In the genomic region with DNA sequence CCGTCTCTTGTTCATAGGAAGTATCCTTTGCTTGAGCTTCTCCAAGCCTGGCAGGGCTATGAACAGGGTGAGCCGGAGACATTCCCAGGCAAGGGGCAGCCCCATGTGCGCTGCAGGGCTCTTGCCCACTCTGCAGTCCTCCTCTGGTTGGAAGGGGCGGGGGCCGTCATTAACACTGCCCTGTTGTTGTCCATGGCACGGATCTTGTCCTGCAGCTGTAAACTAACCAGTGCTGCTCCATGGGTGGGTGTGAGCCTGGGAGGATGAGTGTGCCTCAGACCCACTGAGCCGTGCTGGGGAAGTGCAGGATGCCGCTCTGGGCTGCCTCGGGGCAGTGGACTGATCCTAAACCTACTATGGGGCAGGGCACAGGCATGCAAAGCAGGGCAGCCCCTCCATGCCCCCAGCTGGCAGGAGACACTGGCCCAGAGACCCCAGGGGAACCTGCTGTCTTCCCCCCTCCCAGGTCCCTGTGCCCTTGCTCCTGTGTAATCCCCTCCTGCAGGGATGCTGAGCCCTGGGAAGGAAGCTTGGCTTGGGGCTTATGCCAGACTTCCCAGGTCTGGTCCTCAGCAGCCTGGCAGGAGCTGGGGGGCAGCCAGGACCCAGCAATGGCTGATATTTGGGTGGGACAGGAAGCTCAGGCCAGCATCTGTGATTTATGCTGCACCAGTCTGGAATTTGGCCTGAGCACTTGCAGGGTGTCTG, we compare ENCODE assay signal across 28 cellular contexts. TPM values are rescaled to one million over a fixed set of nuclear protein-coding genes. Genes with fewer than 3 reads are reported as not detected.
A peak's percentile ranks its signal among the peaks of the same experiment; 100 is the strongest.
DNase-seq lines count a peak whose midpoint lies in the region; ATAC-seq, FAIRE-seq and TF ChIP-seq lines count a peak whose summit lies in the region.
"Had no signal": no experiment of that assay in that cellular context is flagged by ENCODE, and none has a peak within 500 bp of the region (broad histone marks: within the 10 kb centered on the region; RNA-seq: fewer than 3 reads in every experiment).

No MANE protein-coding gene starts in this region.

- POLR2A ChIA-PET in HepG2 (lab: Yijun Ruan, JAX), result no interaction called here
- POLR2A ChIA-PET in activated CD4-positive, alpha-beta memory T cell treated with anti-CD3 and anti-CD28 coated beads, Interleukin-2, amount 10 ng/mL, durations not matched to agents 7 days and 5 days (lab: Charles Lee), result no interaction called here

- CTCF ChIA-PET in HepG2 (lab: Yijun Ruan, JAX; ENCODE audit: low intra/inter-chr PET ratio, low total read pairs), result no interaction called here
- CTCF ChIA-PET in activated CD4-positive, alpha-beta memory T cell treated with anti-CD3 and anti-CD28 coated beads, Interleukin-2, amount 10 ng/mL, durations not matched to agents 7 days and 5 days (lab: Charles Lee), result interaction anchor here (1.5 kb wide), 1 partner anchor 14 kb away, joined by 3 read pairs; no protein-coding TSS in a partner anchor

- H3K27me3 ChIP-seq in HepG2 (ENCODE audit: control insufficient read depth in 1 of 2, insufficient read depth in 2 of 2, low read length in 2 of 2) (peaks cover 29 to 82% of the 10 kb centered on the region in 2 experiments), right lobe of liver (no peaks in the 10 kb centered on the region), esophagus muscularis mucosa (no peaks in the 10 kb centered on the region)

- no peak overlapping the region for H3K9ac ChIP-seq in HepG2 (ENCODE audit: insufficient read depth, low read depth, low read length)
- H3K9ac ChIP-seq: GM23248, neural progenitor cell had no signal

- H3K27ac ChIP-seq in HepG2 (ENCODE audit: extremely low read length, insufficient read depth, low read length) (no peak overlapping the region), right lobe of liver (no peak overlapping the region), esophagus muscularis mucosa (replicated peaks in 1 of 4) (no peak overlapping the region)
- H3K27ac ChIP-seq: A549, esophagus squamous epithelium, GM23248, HL-60, lower lobe of right lung, neural progenitor cell, psoas muscle, skin epidermis had no signal

- H3K9me3 Mint-ChIP-seq in activated CD4-positive, alpha-beta memory T cell treated with anti-CD3 and anti-CD28 coated beads, Interleukin-2, amount 10 ng/mL, durations not matched to agents 7 days and 5 days, result no peaks in the 10 kb centered on the region
- H3K9me3 Mint-ChIP-seq: activated B cell treated with CpG ODN at 0.5 μM for 24 hours; activated CD4-positive, alpha-beta memory T cell treated with anti-CD3 and anti-CD28 coated beads for 36 hours; activated naive CD8-positive, alpha-beta T cell treated with anti-CD3 and anti-CD28 coated beads, Interleukin-2, amount 50 U/mL, for 24 hours; IgD-negative memory B cell; neural progenitor cell had no signal

- intact Hi-C loops in HepG2 (cut with micrococcal nuclease; ENCODE audit: unreplicated experiment), result no loop called here
- intact Hi-C loops in right lobe of liver (cut with DNase I), result no loop called here
- intact Hi-C loops in esophagus muscularis mucosa (cut with DNase I), result no loop called here

- no peak for TF ChIP-seq CTCF in HepG2 (CRISPR knock-in tag; IDR thresholded peaks at IDR 0.05)
- no peak for TF ChIP-seq CTCF in right lobe of liver (IDR thresholded peaks at IDR 0.05)
- TF ChIP-seq CTCF in esophagus muscularis mucosa (IDR thresholded peaks at IDR 0.05), result no peak

- H3K27ac Mint-ChIP-seq in activated CD4-positive, alpha-beta memory T cell treated with anti-CD3 and anti-CD28 coated beads, Interleukin-2, amount 10 ng/mL, durations not matched to agents 7 days and 5 days, result no peak overlapping the region
- H3K27ac Mint-ChIP-seq: activated B cell treated with CpG ODN at 0.5 μM for 24 hours; activated CD4-positive, alpha-beta memory T cell treated with anti-CD3 and anti-CD28 coated beads for 36 hours; activated naive CD8-positive, alpha-beta T cell treated with anti-CD3 and anti-CD28 coated beads, Interleukin-2, amount 50 U/mL, for 24 hours; B cell; IgD-negative memory B cell; neural progenitor cell had no signal

- no peak for TF ChIP-seq EP300 in HepG2 (IDR thresholded peaks at IDR 0.05; ENCODE audit: low read depth in 2 of 2, low read length in 2 of 2)
- no peak for TF ChIP-seq EP300 in HepG2 (CRISPR knock-in tag; IDR thresholded peaks at IDR 0.05; ENCODE audit: borderline replicate concordance)
- TF ChIP-seq EP300 in esophagus muscularis mucosa (IDR thresholded peaks at IDR 0.05), result no peak

- no peaks in the 10 kb centered on the region for H3K9me3 ChIP-seq in HepG2 (ENCODE audit: low read length)
- no peaks in the 10 kb centered on the region for H3K9me3 ChIP-seq in right lobe of liver
- H3K9me3 ChIP-seq in esophagus muscularis mucosa, result no peaks in the 10 kb centered on the region
- H3K9me3 ChIP-seq: A549, esophagus squamous epithelium, lower lobe of right lung, psoas muscle had no signal

- H3K4me3 ChIP-seq in HepG2 (replicated peaks in 1 of 3; ENCODE audit: insufficient read depth in 1 of 3, low read depth in 2 of 3, low read length in 3 of 3) (no peak overlapping the region), right lobe of liver (no peak overlapping the region), esophagus muscularis mucosa (no peak overlapping the region)
- H3K4me3 ChIP-seq: A549, esophagus squamous epithelium, GM23248, lower lobe of right lung, neural progenitor cell, psoas muscle, skin epidermis had no signal

- H4K20me1 ChIP-seq in HepG2 (ENCODE audit: insufficient read depth, low read length), result peaks cover 4% of the 10 kb centered on the region; the same call in 1 of the 2 replicates

- H2AFZ ChIP-seq in HepG2 (ENCODE audit: low read length), result no peak overlapping the region
- H2AFZ ChIP-seq: GM23248, neural progenitor cell had no signal

- TF ChIP-seq POLR2A in HepG2 (IDR thresholded peaks at IDR 0.05; ENCODE audit: insufficient read depth in 1 of 2, low read depth in 2 of 2, low read length in 2 of 2), result no peak
- TF ChIP-seq POLR2A in right lobe of liver (IDR thresholded peaks at IDR 0.05), result no peak
- no peak for TF ChIP-seq POLR2A in esophagus muscularis mucosa (IDR thresholded peaks at IDR 0.05; ENCODE audit: low read depth)

- no peaks in the 10 kb centered on the region for H3K4me1 Mint-ChIP-seq in activated CD4-positive, alpha-beta memory T cell treated with anti-CD3 and anti-CD28 coated beads, Interleukin-2, amount 10 ng/mL, durations not matched to agents 7 days and 5 days
- H3K4me1 Mint-ChIP-seq: activated B cell treated with CpG ODN at 0.5 μM for 24 hours; activated naive CD8-positive, alpha-beta T cell treated with anti-CD3 and anti-CD28 coated beads, Interleukin-2, amount 50 U/mL, for 24 hours; B cell; IgD-negative memory B cell had no signal

- no peak overlapping the region for H3K4me2 ChIP-seq in HepG2 (ENCODE audit: low read depth, low read length)
- H3K4me2 ChIP-seq: A549, neural progenitor cell had no signal

- no peak for DNase-seq in HepG2 (ENCODE audit: low spot score)
- no peak for DNase-seq in right lobe of liver
- DNase-seq in esophagus muscularis mucosa (ENCODE audit: extremely low spot score), result peak; percentile 87
- peak; percentile 8 for DNase-seq in mucosa of gallbladder (ENCODE audit: low spot score)
- DNase-seq in NCI-H2107 treated with DMSO at 0.1 percent for 48 hours (lab: John Stamatoyannopoulos, UW; ENCODE audit: unreplicated experiment), result no peak
- DNase-seq in activated CD4-positive, alpha-beta memory T cell treated with anti-CD3 and anti-CD28 coated beads, Interleukin-2, amount 10 ng/mL, durations not matched to agents 7 days and 5 days, result no peak
- no peak for DNase-seq in G401 (ENCODE audit: low spot score)
- DNase-seq in KG1 (lab: John Stamatoyannopoulos, UW), result no peak
- DNase-seq: activated B cell treated with CpG ODN at 0.5 μM for 24 hours; activated CD4-positive, alpha-beta memory T cell treated with anti-CD3 and anti-CD28 coated beads for 36 hours; activated gamma-delta T cell treated with Interleukin-2 at 50 U/mL for 16 hours; activated naive CD8-positive, alpha-beta T cell treated with anti-CD3 and anti-CD28 coated beads, Interleukin-2, amount 50 U/mL, for 24 hours; activated T-cell treated with anti-CD3 and anti-CD28 coated beads, Interleukin-2, amount 50 U/mL, for 1 hour; esophagus squamous epithelium; GF-D8; GM23248; lower lobe of right lung; NCI-H2081 treated with DMSO at 0.1 percent for 48 hours; psoas muscle; Right ventricle myocardium superior; T-helper 9 cell had no signal

- H3K27me3 Mint-ChIP-seq in activated CD4-positive, alpha-beta memory T cell treated with anti-CD3 and anti-CD28 coated beads, Interleukin-2, amount 10 ng/mL, durations not matched to agents 7 days and 5 days, result peaks cover 16% of the 10 kb centered on the region

- FAIRE-seq in HepG2 (lab: Jason Lieb, UNC), result no peak
- FAIRE-seq: A549, frontal cortex had no signal

- TF ChIP-seq RAD21 in HepG2 (CRISPR knock-in tag; IDR thresholded peaks at IDR 0.05), result no peak

- 28% methylated on average over 9 of the region's 9 CpGs for WGBS in HepG2 (ENCODE audit: low lambda C conversion rate)
- 73% methylated on average over 3 of the region's 9 CpGs for WGBS in right lobe of liver (ENCODE audit: insufficient coverage, low coverage, low lambda C conversion rate, missing lambda C conversion rate)
- WGBS in esophagus muscularis mucosa, result 80% methylated on average over 2 of the region's 9 CpGs

- no peaks in the 10 kb centered on the region for H3K36me3 Mint-ChIP-seq in activated CD4-positive, alpha-beta memory T cell treated with anti-CD3 and anti-CD28 coated beads, Interleukin-2, amount 10 ng/mL, durations not matched to agents 7 days and 5 days (ENCODE audit: low read depth)
- H3K36me3 Mint-ChIP-seq: activated CD4-positive, alpha-beta memory T cell treated with anti-CD3 and anti-CD28 coated beads for 36 hours; neural progenitor cell had no signal

- no peak overlapping the region for H3K4me3 Mint-ChIP-seq in activated CD4-positive, alpha-beta memory T cell treated with anti-CD3 and anti-CD28 coated beads, Interleukin-2, amount 10 ng/mL, durations not matched to agents 7 days and 5 days
- H3K4me3 Mint-ChIP-seq: activated B cell treated with CpG ODN at 0.5 μM for 24 hours; activated CD4-positive, alpha-beta memory T cell treated with anti-CD3 and anti-CD28 coated beads for 36 hours; activated naive CD8-positive, alpha-beta T cell treated with anti-CD3 and anti-CD28 coated beads, Interleukin-2, amount 50 U/mL, for 24 hours; B cell; IgD-negative memory B cell had no signal

- H3K36me3 ChIP-seq in HepG2 (replicated peaks in 1 of 2; ENCODE audit: control insufficient read depth in 1 of 2, insufficient read depth in 2 of 2, low read length in 2 of 2) (no peaks in the 10 kb centered on the region), right lobe of liver (no peaks in the 10 kb centered on the region), esophagus muscularis mucosa (peaks cover 0 to 4% (median 0%) of the 10 kb centered on the region in 4 donors)
- H3K36me3 ChIP-seq: esophagus squamous epithelium, lower lobe of right lung, neural progenitor cell had no signal

- H3K4me1 ChIP-seq in HepG2 (ENCODE audit: insufficient read depth, low read length) (peaks cover 20% of the 10 kb centered on the region; the same call in 1 of the 2 replicates), right lobe of liver (no peaks in the 10 kb centered on the region), esophagus muscularis mucosa (no peaks in the 10 kb centered on the region)
- H3K4me1 ChIP-seq: A549, esophagus squamous epithelium, lower lobe of right lung, psoas muscle had no signal

- no TSS peak for BruUV-seq in HepG2 (replicated peaks; lab: Mats Ljungman, UMichigan)

- in situ Hi-C loops in HepG2 (cut with HindIII; ENCODE audit: extremely low pct_ligation_motif_present, low pct_unique_long_range_greater_than_20kb), result no loop called here
- in situ Hi-C loops in G401 (cut with HindIII; ENCODE audit: low sequenced_read_pairs), result no loop called here

- peak; percentile 14; the same call in 2 of the 3 replicates for ATAC-seq in HepG2
- ATAC-seq in right lobe of liver, result no peak
- ATAC-seq: A549; activated naive CD8-positive, alpha-beta T cell treated with anti-CD3 and anti-CD28 coated beads, Interleukin-2, amount 50 U/mL, for 24 hours; lower lobe of right lung; psoas muscle had no signal

- H3K79me2 ChIP-seq in HepG2 (ENCODE audit: insufficient read depth, low read length), result no peaks in the 10 kb centered on the region

RNA-seq across cellular contexts. Expression of a gene that starts 8.5 kb away (rescaled TPM):
- total RNA-seq in HepG2 (2016; rRNA removed; fragmentation: Illumina TruSeq; extraction: Trizol) (0.84 TPM in 1 of 2 replicates, not detected in the other), right lobe of liver (10 to 100 TPM in 1 of 6 experiments, 1 to 10 TPM in 5; 2.8 to 16.6 (median 6.2) TPM), esophagus muscularis mucosa (10 to 100 TPM; 23.7 to 46.7 (median 30.1) TPM), mucosa of gallbladder (12.7 TPM)
- total RNA-seq in HepG2 (2016; cell fraction: cytosol; rRNA removed; fragmentation: Illumina TruSeq; extraction: Trizol; ENCODE audit: low read depth), result not detected in 2 replicates
- total RNA-seq in HepG2 (2016; cell fraction: insoluble cytoplasmic fraction; rRNA removed; fragmentation: Illumina TruSeq; extraction: Trizol), result 0.13 and 0.15 TPM in 2 replicates
- total RNA-seq in HepG2 (2016; cell fraction: membrane; rRNA removed; fragmentation: Illumina TruSeq; extraction: Trizol), result 0.34 TPM in 2 replicates
- 0.34 and 0.56 TPM in 2 replicates for total RNA-seq in HepG2 (2016; cell fraction: nucleus; rRNA removed; fragmentation: Illumina TruSeq; extraction: Trizol)
- 2.2 and 5.2 TPM in 2 replicates for polyA plus RNA-seq in HepG2 (2011; rRNA removed)
- 1.7 and 2.0 TPM in 2 replicates for polyA plus RNA-seq in HepG2 (2011; cell fraction: cytosol; rRNA removed)
- 19.5 and 21.3 TPM in 2 replicates for polyA plus RNA-seq in HepG2 (2011; cell fraction: nucleus; rRNA removed)
- polyA plus RNA-seq in HepG2 (2012), result 3.4 and 9.8 TPM in 2 replicates
- 0.10 and 0.52 TPM in 2 replicates for polyA plus RNA-seq in HepG2 (2016; cell fraction: cytosol; fragmentation: Illumina TruSeq; extraction: Trizol; ENCODE audit: low read depth)
- polyA plus RNA-seq in HepG2 (2016; cell fraction: insoluble cytoplasmic fraction; fragmentation: Illumina TruSeq; extraction: Trizol; ENCODE audit: low read depth), result 0.11 and 0.45 TPM in 2 replicates
- polyA plus RNA-seq in HepG2 (2016; cell fraction: membrane; fragmentation: Illumina TruSeq; extraction: Trizol; ENCODE audit: low read depth), result 0.17 and 0.41 TPM in 2 replicates
- polyA plus RNA-seq in HepG2 (2016; cell fraction: nucleus; fragmentation: Illumina TruSeq; extraction: Trizol; ENCODE audit: insufficient read depth, low read depth), result 1.1 and 2.1 TPM in 2 replicates
- polyA minus RNA-seq in HepG2 (2011; rRNA and poly(A)+ RNA removed; ENCODE audit: low replicate concordance), result 3.8 TPM in 1 of 2 replicates, not detected in the other
- polyA minus RNA-seq in HepG2 (2011; cell fraction: cytosol; rRNA and poly(A)+ RNA removed), result 1.3 and 2.1 TPM in 2 replicates
- polyA minus RNA-seq in HepG2 (2011; cell fraction: nucleus; rRNA and poly(A)+ RNA removed), result 4.8 and 7.2 TPM in 2 replicates
- total RNA-seq in activated CD4-positive, alpha-beta memory T cell treated with anti-CD3 and anti-CD28 coated beads, Interleukin-2, amount 10 ng/mL, durations not matched to agents 7 days and 5 days, result 1 to 10 TPM; 2.7 to 2.9 TPM
- total RNA-seq in G401 (2014; rRNA removed; shearing (Covaris generic)), result 0.25 TPM in 1 of 2 replicates, not detected in the other
- total RNA-seq: GM23248 had no signal

RNA-seq across cellular contexts. Expression of a gene that starts 37.1 kb away (rescaled TPM):
- total RNA-seq in HepG2 (2016; rRNA removed; fragmentation: Illumina TruSeq; extraction: Trizol) (215 and 246 TPM in 2 replicates), right lobe of liver (10 to 100 TPM; 37.6 to 78.1 (median 43.6) TPM), esophagus muscularis mucosa (100 to 1,000 TPM; 115 to 122 (median 118) TPM), mucosa of gallbladder (81.0 TPM)
- 33.7 and 38.0 TPM in 2 replicates for total RNA-seq in HepG2 (2016; cell fraction: cytosol; rRNA removed; fragmentation: Illumina TruSeq; extraction: Trizol; ENCODE audit: low read depth)
- total RNA-seq in HepG2 (2016; cell fraction: insoluble cytoplasmic fraction; rRNA removed; fragmentation: Illumina TruSeq; extraction: Trizol), result 222 and 260 TPM in 2 replicates
- 44.8 and 48.2 TPM in 2 replicates for total RNA-seq in HepG2 (2016; cell fraction: membrane; rRNA removed; fragmentation: Illumina TruSeq; extraction: Trizol)
- total RNA-seq in HepG2 (2016; cell fraction: nucleus; rRNA removed; fragmentation: Illumina TruSeq; extraction: Trizol), result 137 and 140 TPM in 2 replicates
- polyA plus RNA-seq in HepG2 (2011; rRNA removed), result 245 and 254 TPM in 2 replicates
- polyA plus RNA-seq in HepG2 (2011; cell fraction: cytosol; rRNA removed), result 222 and 246 TPM in 2 replicates
- 901 and 966 TPM in 2 replicates for polyA plus RNA-seq in HepG2 (2011; cell fraction: nucleus; rRNA removed)
- polyA plus RNA-seq in HepG2 (2012), result 156 and 158 TPM in 2 replicates
- polyA plus RNA-seq in HepG2 (2016; cell fraction: cytosol; fragmentation: Illumina TruSeq; extraction: Trizol; ENCODE audit: low read depth), result 22.8 and 27.4 TPM in 2 replicates
- 207 and 216 TPM in 2 replicates for polyA plus RNA-seq in HepG2 (2016; cell fraction: insoluble cytoplasmic fraction; fragmentation: Illumina TruSeq; extraction: Trizol; ENCODE audit: low read depth)
- polyA plus RNA-seq in HepG2 (2016; cell fraction: membrane; fragmentation: Illumina TruSeq; extraction: Trizol; ENCODE audit: low read depth), result 27.1 and 32.5 TPM in 2 replicates
- polyA plus RNA-seq in HepG2 (2016; cell fraction: nucleus; fragmentation: Illumina TruSeq; extraction: Trizol; ENCODE audit: insufficient read depth, low read depth), result 236 and 251 TPM in 2 replicates
- 107 and 189 TPM in 2 replicates for polyA minus RNA-seq in HepG2 (2011; rRNA and poly(A)+ RNA removed; ENCODE audit: low replicate concordance)
- polyA minus RNA-seq in HepG2 (2011; cell fraction: cytosol; rRNA and poly(A)+ RNA removed), result 74.0 and 74.8 TPM in 2 replicates
- polyA minus RNA-seq in HepG2 (2011; cell fraction: nucleus; rRNA and poly(A)+ RNA removed), result 230 and 248 TPM in 2 replicates
- total RNA-seq in activated CD4-positive, alpha-beta memory T cell treated with anti-CD3 and anti-CD28 coated beads, Interleukin-2, amount 10 ng/mL, durations not matched to agents 7 days and 5 days, result 10 to 100 TPM; 78.8 to 82.2 TPM
- total RNA-seq in G401 (2014; rRNA removed; shearing (Covaris generic)), result 204 and 239 TPM in 2 replicates

RNA-seq across cellular contexts. Expression of a gene that starts 48.6 kb away (rescaled TPM):
- total RNA-seq in HepG2 (2016; rRNA removed; fragmentation: Illumina TruSeq; extraction: Trizol) (646 and 1,116 TPM in 2 replicates), right lobe of liver (10 to 100 TPM; 32.7 to 60.9 (median 42.7) TPM), esophagus muscularis mucosa (10 to 100 TPM; 31.6 to 96.4 (median 62.8) TPM), mucosa of gallbladder (82.9 TPM)
- 3,280 and 3,642 TPM in 2 replicates for total RNA-seq in HepG2 (2016; cell fraction: cytosol; rRNA removed; fragmentation: Illumina TruSeq; extraction: Trizol; ENCODE audit: low read depth)
- 600 and 1,127 TPM in 2 replicates for total RNA-seq in HepG2 (2016; cell fraction: insoluble cytoplasmic fraction; rRNA removed; fragmentation: Illumina TruSeq; extraction: Trizol)
- 2,832 and 3,011 TPM in 2 replicates for total RNA-seq in HepG2 (2016; cell fraction: membrane; rRNA removed; fragmentation: Illumina TruSeq; extraction: Trizol)
- total RNA-seq in HepG2 (2016; cell fraction: nucleus; rRNA removed; fragmentation: Illumina TruSeq; extraction: Trizol), result 1,362 and 1,462 TPM in 2 replicates
- 369 and 374 TPM in 2 replicates for polyA plus RNA-seq in HepG2 (2011; rRNA removed)
- 207 and 225 TPM in 2 replicates for polyA plus RNA-seq in HepG2 (2011; cell fraction: cytosol; rRNA removed)
- 1,398 and 1,412 TPM in 2 replicates for polyA plus RNA-seq in HepG2 (2011; cell fraction: nucleus; rRNA removed)
- polyA plus RNA-seq in HepG2 (2012), result 352 and 481 TPM in 2 replicates
- polyA plus RNA-seq in HepG2 (2016; cell fraction: cytosol; fragmentation: Illumina TruSeq; extraction: Trizol; ENCODE audit: low read depth), result 3,484 and 3,697 TPM in 2 replicates
- polyA plus RNA-seq in HepG2 (2016; cell fraction: insoluble cytoplasmic fraction; fragmentation: Illumina TruSeq; extraction: Trizol; ENCODE audit: low read depth), result 637 and 642 TPM in 2 replicates
- polyA plus RNA-seq in HepG2 (2016; cell fraction: membrane; fragmentation: Illumina TruSeq; extraction: Trizol; ENCODE audit: low read depth), result 2,607 and 2,624 TPM in 2 replicates
- polyA plus RNA-seq in HepG2 (2016; cell fraction: nucleus; fragmentation: Illumina TruSeq; extraction: Trizol; ENCODE audit: insufficient read depth, low read depth), result 3,019 and 3,117 TPM in 2 replicates
- polyA minus RNA-seq in HepG2 (2011; rRNA and poly(A)+ RNA removed; ENCODE audit: low replicate concordance), result 388 and 403 TPM in 2 replicates
- polyA minus RNA-seq in HepG2 (2011; cell fraction: cytosol; rRNA and poly(A)+ RNA removed), result 134 TPM in 2 replicates
- 938 and 1,127 TPM in 2 replicates for polyA minus RNA-seq in HepG2 (2011; cell fraction: nucleus; rRNA and poly(A)+ RNA removed)
- 100 to 1,000 TPM; 285 to 302 TPM for total RNA-seq in activated CD4-positive, alpha-beta memory T cell treated with anti-CD3 and anti-CD28 coated beads, Interleukin-2, amount 10 ng/mL, durations not matched to agents 7 days and 5 days
- 249 and 340 TPM in 2 replicates for total RNA-seq in G401 (2014; rRNA removed; shearing (Covaris generic))

Comparison
In these comparisons a context has a peak if more than half of its experiments do, and no peak if none do; other contexts are left out.
1. DNase-seq: peak in esophagus muscularis mucosa (single experiment) and mucosa of gallbladder (single experiment); none in HepG2 (single experiment), right lobe of liver (0 of 3), NCI-H2107 treated with DMSO at 0.1 percent for 48 hours (single experiment), activated CD4-positive, alpha-beta memory T cell treated with anti-CD3 and anti-CD28 coated beads, Interleukin-2, amount 10 ng/mL, durations not matched to agents 7 days and 5 days (single experiment), G401 (single experiment) and KG1 (single experiment).